Comparison of ENCODE assay signal across 9 cellular contexts in the genomic region with DNA sequence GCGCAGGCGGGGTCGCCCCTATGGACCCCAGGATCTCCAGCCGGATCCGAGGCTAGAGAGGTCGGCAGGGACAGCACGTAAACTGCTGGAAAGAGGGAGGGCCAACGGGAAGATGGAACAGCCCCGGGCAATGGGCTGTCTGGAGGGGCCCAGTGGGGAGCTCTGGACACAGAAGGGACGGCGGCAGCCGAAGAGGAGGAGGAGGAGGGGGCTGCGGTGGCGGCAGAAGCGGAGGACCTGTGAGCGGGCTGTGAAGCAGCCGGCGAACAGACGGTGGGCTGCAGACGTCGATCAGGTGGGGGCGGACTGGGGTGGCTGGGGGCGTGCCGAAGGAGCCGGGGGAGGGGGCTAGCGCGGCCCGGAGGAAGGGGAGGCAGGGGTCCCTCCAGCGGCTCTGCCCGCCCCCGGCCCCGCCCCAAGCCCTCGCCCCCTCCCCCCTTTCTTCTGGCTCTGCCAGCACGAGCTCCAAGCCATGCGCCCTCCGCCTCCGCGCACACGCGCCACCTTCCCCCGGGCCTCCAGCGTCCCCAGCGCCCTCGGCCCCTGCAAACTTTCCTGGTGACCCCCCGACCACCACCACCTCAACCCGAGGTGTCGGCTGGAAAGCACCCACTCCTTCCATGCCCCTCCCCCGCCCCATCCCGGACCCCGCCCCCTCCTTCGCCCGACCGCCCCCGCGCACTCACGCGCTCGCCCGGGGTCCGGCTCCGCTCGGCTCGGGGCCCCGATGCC. TPM values are rescaled to one million over a fixed set of nuclear protein-coding genes. Genes with fewer than 3 reads are reported as not detected.
A peak's percentile ranks its signal among the peaks of the same experiment; 100 is the strongest.
DNase-seq lines count a peak whose midpoint lies in the region; ATAC-seq and TF ChIP-seq lines count a peak whose summit lies in the region.
"Had no signal": no experiment of that assay in that cellular context is flagged by ENCODE, and none has a peak within 500 bp of the region (broad histone marks: within the 10 kb centered on the region; RNA-seq: fewer than 3 reads in every experiment).

No MANE protein-coding gene starts in this region.

- H3K4me3 Mint-ChIP-seq in activated CD8-positive, alpha-beta memory T cell treated with anti-CD3 and anti-CD28 coated beads, Interleukin-2, amount 10 ng/mL, durations not matched to agents 7 days and 5 days, result peak overlapping the region; percentile 64

- no peaks in the 10 kb centered on the region for H3K9me3 Mint-ChIP-seq in activated CD8-positive, alpha-beta memory T cell treated with anti-CD3 and anti-CD28 coated beads, Interleukin-2, amount 10 ng/mL, durations not matched to agents 7 days and 5 days (ENCODE audit: low read depth)

- H3K4me2 ChIP-seq in Loucy (ENCODE audit: low read depth, low read length, poor library complexity, severe bottlenecking), result peak overlapping the region; percentile 71

- H3K36me3 Mint-ChIP-seq in activated CD8-positive, alpha-beta memory T cell treated with anti-CD3 and anti-CD28 coated beads, Interleukin-2, amount 10 ng/mL, durations not matched to agents 7 days and 5 days, result peaks cover 28% of the 10 kb centered on the region

- H3K36me3 ChIP-seq in Loucy (ENCODE audit: insufficient read depth, low read length), result peaks cover 33% of the 10 kb centered on the region; the same call in 1 of the 2 replicates
- H3K36me3 ChIP-seq in neuron (ENCODE audit: insufficient read depth, low read length), result peaks cover 56% of the 10 kb centered on the region

- peak overlapping the region; percentile 74; the same call in 1 of the 2 replicates for H2AFZ ChIP-seq in Loucy (ENCODE audit: low read length)
- H2AFZ ChIP-seq in neuron (ENCODE audit: low read depth, low read length), result peak overlapping the region; percentile 12

- peak overlapping the region; percentile 84 for H3K9ac ChIP-seq in Loucy (ENCODE audit: low read depth, low read length, poor library complexity, severe bottlenecking)

- no peaks in the 10 kb centered on the region for H3K27me3 Mint-ChIP-seq in activated CD8-positive, alpha-beta memory T cell treated with anti-CD3 and anti-CD28 coated beads, Interleukin-2, amount 10 ng/mL, durations not matched to agents 7 days and 5 days

- peaks cover 26% of the 10 kb centered on the region for H3K4me1 Mint-ChIP-seq in activated CD8-positive, alpha-beta memory T cell treated with anti-CD3 and anti-CD28 coated beads, Interleukin-2, amount 10 ng/mL, durations not matched to agents 7 days and 5 days

- peaks cover 5% of the 10 kb centered on the region for H4K20me1 ChIP-seq in Loucy (ENCODE audit: insufficient read depth, low read length, poor library complexity, severe bottlenecking)

- peaks cover 33% of the 10 kb centered on the region for H3K4me1 ChIP-seq in Loucy (ENCODE audit: insufficient read depth, low read length, poor library complexity, severe bottlenecking)
- peaks cover 43% of the 10 kb centered on the region for H3K4me1 ChIP-seq in neuron (ENCODE audit: insufficient read depth, low read length)

- no peaks in the 10 kb centered on the region for H3K9me2 ChIP-seq in Loucy (replicated peaks; ENCODE audit: low read depth, low read length)

- H3K27me3 ChIP-seq in Loucy (ENCODE audit: insufficient read depth, low read length, poor library complexity, severe bottlenecking) (no peaks in the 10 kb centered on the region), neuron (ENCODE audit: insufficient read depth, low read length) (no peaks in the 10 kb centered on the region)

- intact Hi-C loops in Right ventricle myocardium superior (cut with DNase I) (no loop called here), Right ventricle myocardium inferior (cut with DNase I) (no loop called here)

- ATAC-seq in Right ventricle myocardium superior (ENCODE audit: poor library complexity) (peak; percentile 2), Right ventricle myocardium inferior (no peak)
- ATAC-seq in activated CD8-positive, alpha-beta memory T cell treated with anti-CD3 and anti-CD28 coated beads, Interleukin-2, amount 10 ng/mL, durations not matched to agents 7 days and 5 days, result no peak

- H3K27ac Mint-ChIP-seq in activated CD8-positive, alpha-beta memory T cell treated with anti-CD3 and anti-CD28 coated beads, Interleukin-2, amount 10 ng/mL, durations not matched to agents 7 days and 5 days, result peak overlapping the region; percentile 67

- H3K9me3 ChIP-seq in Loucy (ENCODE audit: insufficient read depth, low read depth, low read length) (no peaks in the 10 kb centered on the region), neuron (ENCODE audit: low read length) (no peaks in the 10 kb centered on the region)

- TF ChIP-seq CTCF in Loucy (conservative IDR thresholded peaks at IDR 0.05; ENCODE audit: low read length), result no peak
- no peak for TF ChIP-seq CTCF in fibroblast of pulmonary artery (IDR thresholded peaks at IDR 0.05; ENCODE audit: low read length, missing control alignments)

- H3K79me2 ChIP-seq in Loucy (ENCODE audit: insufficient read depth, low read length), result peaks cover 4% of the 10 kb centered on the region; the same call in 1 of the 2 replicates

- DNase-seq in Right ventricle myocardium superior, result peak; percentile 67
- no peak for DNase-seq in Right ventricle myocardium inferior (ENCODE audit: missing footprints)
- no peak for DNase-seq in activated CD8-positive, alpha-beta memory T cell treated with anti-CD3 and anti-CD28 coated beads, Interleukin-2, amount 10 ng/mL, durations not matched to agents 7 days and 5 days
- DNase-seq in fibroblast of pulmonary artery (ENCODE audit: low read depth), result peak; percentile 70
- no peak for DNase-seq in mucosa of gallbladder (ENCODE audit: low spot score)
- no peak for DNase-seq in H4 (ENCODE audit: low spot score)

- no peaks in the 10 kb centered on the region for H3F3A ChIP-seq in Loucy (ENCODE audit: low read depth)

- H3K4me3 ChIP-seq in Loucy (ENCODE audit: low read length, poor library complexity, severe bottlenecking) (peak overlapping the region; percentile 79), fibroblast of pulmonary artery (replicated peaks; ENCODE audit: low read depth, low read length) (peak overlapping the region; percentile 94), neuron (ENCODE audit: low read length) (peak overlapping the region; percentile 71)

- CTCF ChIA-PET in activated CD8-positive, alpha-beta memory T cell treated with anti-CD3 and anti-CD28 coated beads, Interleukin-2, amount 10 ng/mL, durations not matched to agents 7 days and 5 days (lab: Charles Lee), result interaction anchor here (0.8 to 4.3 kb wide), 5 partner anchors 10 to 169 kb away, joined by 3 to 22 read pairs (median 3); a partner anchor contains a TSS

RNA-seq across cellular contexts. Expression of a gene that starts 0.4 kb away (rescaled TPM):
- total RNA-seq in Right ventricle myocardium superior (39.7 TPM), Right ventricle myocardium inferior (51.2 TPM), mucosa of gallbladder (226 TPM)
- total RNA-seq in activated CD8-positive, alpha-beta memory T cell treated with anti-CD3 and anti-CD28 coated beads, Interleukin-2, amount 10 ng/mL, durations not matched to agents 7 days and 5 days, result 1 to 10 TPM; 4.4 to 5.8 TPM
- total RNA-seq in H4 (2014; rRNA removed; shearing (Covaris generic)), result 12.6 and 18.2 TPM in 2 replicates

RNA-seq across cellular contexts. Expression of a gene that starts 11.4 kb away (rescaled TPM):
- total RNA-seq in Right ventricle myocardium superior (36.3 TPM), Right ventricle myocardium inferior (33.8 TPM), mucosa of gallbladder (61.8 TPM)
- 100 to 1,000 TPM; 158 to 196 TPM for total RNA-seq in activated CD8-positive, alpha-beta memory T cell treated with anti-CD3 and anti-CD28 coated beads, Interleukin-2, amount 10 ng/mL, durations not matched to agents 7 days and 5 days
- 123 and 145 TPM in 2 replicates for total RNA-seq in H4 (2014; rRNA removed; shearing (Covaris generic))

RNA-seq across cellular contexts. Expression of a gene that starts 13.8 kb away (rescaled TPM):
- total RNA-seq in Right ventricle myocardium superior (1.3 TPM), Right ventricle myocardium inferior (3.2 TPM), mucosa of gallbladder (0.40 TPM)
- not detected for total RNA-seq in activated CD8-positive, alpha-beta memory T cell treated with anti-CD3 and anti-CD28 coated beads, Interleukin-2, amount 10 ng/mL, durations not matched to agents 7 days and 5 days
- not detected in 2 replicates for total RNA-seq in H4 (2014; rRNA removed; shearing (Covaris generic))
- total RNA-seq: renal cortical epithelial cell had no signal

RNA-seq across cellular contexts. Expression of a gene that starts 56.6 kb away (rescaled TPM):
- total RNA-seq in Right ventricle myocardium superior (not detected), Right ventricle myocardium inferior (not detected), mucosa of gallbladder (not detected)
- total RNA-seq in activated CD8-positive, alpha-beta memory T cell treated with anti-CD3 and anti-CD28 coated beads, Interleukin-2, amount 10 ng/mL, durations not matched to agents 7 days and 5 days, result not detected
- not detected in 2 replicates for total RNA-seq in H4 (2014; rRNA removed; shearing (Covaris generic))
- total RNA-seq: renal cortical epithelial cell had no signal

Comparison
In these comparisons a context has a peak if more than half of its experiments do, and no peak if none do; other contexts are left out.
1. DNase-seq: peak in Right ventricle myocardium superior (single experiment) and fibroblast of pulmonary artery (single experiment); none in Right ventricle myocardium inferior (single experiment), activated CD8-positive, alpha-beta memory T cell treated with anti-CD3 and anti-CD28 coated beads, Interleukin-2, amount 10 ng/mL, durations not matched to agents 7 days and 5 days (single experiment), mucosa of gallbladder (single experiment) and H4 (single experiment).
2. Peak in every context shown above with its lines, with median percentiles within 50 percentile points of each other: H3K4me3 ChIP-seq.